ENCODE assay signal across 1 cellular context in the genomic region with DNA sequence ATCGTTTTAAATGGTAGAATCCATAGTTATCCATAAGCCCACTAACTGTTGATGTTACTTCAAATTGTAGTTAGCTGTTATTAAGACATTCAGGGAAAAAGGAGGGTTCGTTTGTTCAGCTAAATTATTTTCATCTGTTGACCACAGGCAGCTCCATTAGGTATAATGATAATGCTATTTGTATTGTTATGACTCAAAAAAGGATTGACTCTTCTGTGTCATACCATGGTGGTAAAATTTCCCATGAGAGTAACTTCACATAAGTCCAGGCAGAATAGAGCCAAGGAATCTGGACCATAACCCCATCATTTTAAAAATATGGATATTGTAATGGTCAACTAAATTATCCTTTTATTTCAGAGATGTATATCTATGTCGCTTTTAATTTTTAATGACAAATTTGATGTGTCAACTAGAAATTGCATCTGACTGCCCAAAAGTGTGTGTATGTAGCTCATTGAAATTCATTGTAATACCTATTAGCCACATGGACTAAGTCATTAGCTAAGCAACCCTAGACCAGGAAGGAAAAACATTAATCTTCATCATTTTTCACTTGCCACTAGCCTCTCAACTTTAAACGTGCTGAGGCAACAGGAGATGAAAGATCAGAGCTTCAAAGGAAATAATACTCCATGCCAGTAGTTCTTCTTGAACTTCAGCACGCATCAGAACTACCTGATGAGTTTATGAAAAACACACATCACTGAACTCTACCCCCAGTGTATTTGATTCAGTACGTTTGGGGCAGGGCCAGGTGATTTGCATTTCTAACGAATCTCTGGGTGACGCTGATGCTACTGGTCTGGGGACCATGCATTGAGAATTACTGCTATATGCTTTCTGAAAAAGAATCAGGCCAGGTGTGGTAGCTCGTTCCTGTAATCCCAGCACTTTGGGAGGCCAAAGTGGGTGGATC.
TF ChIP-seq lines count a peak whose summit lies in the region.

No MANE protein-coding gene starts in this region.

TF ChIP-seq in GM12878, 131 proteins besides CTCF, POLR2A, EP300 and RAD21 (continued from another document and continues in another):
- TF ChIP-seq, protein P1, sequence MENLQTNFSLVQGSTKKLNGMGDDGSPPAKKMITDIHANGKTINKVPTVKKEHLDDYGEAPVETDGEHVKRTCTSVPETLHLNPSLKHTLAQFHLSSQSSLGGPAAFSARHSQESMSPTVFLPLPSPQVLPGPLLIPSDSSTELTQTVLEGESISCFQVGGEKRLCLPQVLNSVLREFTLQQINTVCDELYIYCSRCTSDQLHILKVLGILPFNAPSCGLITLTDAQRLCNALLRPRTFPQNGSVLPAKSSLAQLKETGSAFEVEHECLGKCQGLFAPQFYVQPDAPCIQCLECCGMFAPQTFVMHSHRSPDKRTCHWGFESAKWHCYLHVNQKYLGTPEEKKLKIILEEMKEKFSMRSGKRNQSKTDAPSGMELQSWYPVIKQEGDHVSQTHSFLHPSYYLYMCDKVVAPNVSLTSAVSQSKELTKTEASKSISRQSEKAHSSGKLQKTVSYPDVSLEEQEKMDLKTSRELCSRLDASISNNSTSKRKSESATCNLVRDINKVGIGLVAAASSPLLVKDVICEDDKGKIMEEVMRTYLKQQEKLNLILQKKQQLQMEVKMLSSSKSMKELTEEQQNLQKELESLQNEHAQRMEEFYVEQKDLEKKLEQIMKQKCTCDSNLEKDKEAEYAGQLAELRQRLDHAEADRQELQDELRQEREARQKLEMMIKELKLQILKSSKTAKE (IDR thresholded peaks at IDR 0.05; ENCODE audit: low read depth, poor library complexity, severe bottlenecking), result no peak
- TF ChIP-seq, protein P2, sequence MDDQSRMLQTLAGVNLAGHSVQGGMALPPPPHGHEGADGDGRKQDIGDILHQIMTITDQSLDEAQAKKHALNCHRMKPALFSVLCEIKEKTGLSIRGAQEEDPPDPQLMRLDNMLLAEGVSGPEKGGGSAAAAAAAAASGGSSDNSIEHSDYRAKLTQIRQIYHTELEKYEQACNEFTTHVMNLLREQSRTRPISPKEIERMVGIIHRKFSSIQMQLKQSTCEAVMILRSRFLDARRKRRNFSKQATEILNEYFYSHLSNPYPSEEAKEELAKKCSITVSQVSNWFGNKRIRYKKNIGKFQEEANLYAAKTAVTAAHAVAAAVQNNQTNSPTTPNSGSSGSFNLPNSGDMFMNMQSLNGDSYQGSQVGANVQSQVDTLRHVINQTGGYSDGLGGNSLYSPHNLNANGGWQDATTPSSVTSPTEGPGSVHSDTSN (IDR thresholded peaks at IDR 0.05; ENCODE audit: insufficient replicate concordance, low read depth, low read length), result peak; percentile 69
- TF ChIP-seq TCF12 (IDR thresholded peaks at IDR 0.05; ENCODE audit: low read depth, low read length), result no peak
- no peak for TF ChIP-seq SUZ12 (IDR thresholded peaks at IDR 0.05; ENCODE audit: unreplicated experiment)
- peak; percentile 43; the same call in 1 of the 2 replicates for TF ChIP-seq NFIC (IDR thresholded peaks at IDR 0.05; ENCODE audit: low read depth, low read length)
- TF ChIP-seq PAX8 (IDR thresholded peaks at IDR 0.05), result no peak
- no peak for TF ChIP-seq ASH2L (IDR thresholded peaks at IDR 0.05; ENCODE audit: borderline replicate concordance, low read depth)
- no peak for TF ChIP-seq WRNIP1 (IDR thresholded peaks at IDR 0.05; ENCODE audit: borderline replicate concordance, low read depth, low read length)
- no peak for TF ChIP-seq SIX5 (IDR thresholded peaks at IDR 0.05; ENCODE audit: low read depth, low read length, severe bottlenecking)
- no peak for TF ChIP-seq KDM1A (IDR thresholded peaks at IDR 0.05; ENCODE audit: borderline replicate concordance)
- no peak for TF ChIP-seq CREB1 (IDR thresholded peaks at IDR 0.05; ENCODE audit: low read depth)
- TF ChIP-seq, protein P3, sequence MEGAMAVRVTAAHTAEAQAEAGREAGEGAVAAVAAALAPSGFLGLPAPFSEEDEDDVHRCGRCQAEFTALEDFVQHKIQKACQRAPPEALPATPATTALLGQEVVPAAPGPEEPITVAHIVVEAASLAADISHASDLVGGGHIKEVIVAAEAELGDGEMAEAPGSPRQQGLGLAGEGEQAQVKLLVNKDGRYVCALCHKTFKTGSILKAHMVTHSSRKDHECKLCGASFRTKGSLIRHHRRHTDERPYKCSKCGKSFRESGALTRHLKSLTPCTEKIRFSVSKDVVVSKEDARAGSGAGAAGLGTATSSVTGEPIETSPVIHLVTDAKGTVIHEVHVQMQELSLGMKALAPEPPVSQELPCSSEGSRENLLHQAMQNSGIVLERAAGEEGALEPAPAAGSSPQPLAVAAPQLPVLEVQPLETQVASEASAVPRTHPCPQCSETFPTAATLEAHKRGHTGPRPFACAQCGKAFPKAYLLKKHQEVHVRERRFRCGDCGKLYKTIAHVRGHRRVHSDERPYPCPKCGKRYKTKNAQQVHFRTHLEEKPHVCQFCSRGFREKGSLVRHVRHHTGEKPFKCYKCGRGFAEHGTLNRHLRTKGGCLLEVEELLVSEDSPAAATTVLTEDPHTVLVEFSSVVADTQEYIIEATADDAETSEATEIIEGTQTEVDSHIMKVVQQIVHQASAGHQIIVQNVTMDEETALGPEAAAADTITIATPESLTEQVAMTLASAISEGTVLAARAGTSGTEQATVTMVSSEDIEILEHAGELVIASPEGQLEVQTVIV (IDR thresholded peaks at IDR 0.05; ENCODE audit: borderline replicate concordance, partially characterized antibody), result no peak
- no peak for TF ChIP-seq ZNF207 (IDR thresholded peaks at IDR 0.05; ENCODE audit: borderline replicate concordance)
- TF ChIP-seq, protein P4, sequence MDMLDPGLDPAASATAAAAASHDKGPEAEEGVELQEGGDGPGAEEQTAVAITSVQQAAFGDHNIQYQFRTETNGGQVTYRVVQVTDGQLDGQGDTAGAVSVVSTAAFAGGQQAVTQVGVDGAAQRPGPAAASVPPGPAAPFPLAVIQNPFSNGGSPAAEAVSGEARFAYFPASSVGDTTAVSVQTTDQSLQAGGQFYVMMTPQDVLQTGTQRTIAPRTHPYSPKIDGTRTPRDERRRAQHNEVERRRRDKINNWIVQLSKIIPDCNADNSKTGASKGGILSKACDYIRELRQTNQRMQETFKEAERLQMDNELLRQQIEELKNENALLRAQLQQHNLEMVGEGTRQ (IDR thresholded peaks at IDR 0.05; ENCODE audit: borderline replicate concordance, low read depth, low read length), result no peak
- no peak; the same call in 1 of the 2 replicates for TF ChIP-seq HCFC1 (IDR thresholded peaks at IDR 0.05; ENCODE audit: low read length)
- no peak; the same call in 2 of the 3 replicates for TF ChIP-seq POU2F2 (IDR thresholded peaks at IDR 0.05; ENCODE audit: borderline replicate concordance, low read depth, low read length)
- TF ChIP-seq ZBED1 (IDR thresholded peaks at IDR 0.05; ENCODE audit: borderline replicate concordance), result no peak
- no peak for TF ChIP-seq SMC3 (IDR thresholded peaks at IDR 0.05; ENCODE audit: borderline replicate concordance, low read length)
- no peak for TF ChIP-seq HDAC2 (IDR thresholded peaks at IDR 0.05)
- TF ChIP-seq, protein P5, sequence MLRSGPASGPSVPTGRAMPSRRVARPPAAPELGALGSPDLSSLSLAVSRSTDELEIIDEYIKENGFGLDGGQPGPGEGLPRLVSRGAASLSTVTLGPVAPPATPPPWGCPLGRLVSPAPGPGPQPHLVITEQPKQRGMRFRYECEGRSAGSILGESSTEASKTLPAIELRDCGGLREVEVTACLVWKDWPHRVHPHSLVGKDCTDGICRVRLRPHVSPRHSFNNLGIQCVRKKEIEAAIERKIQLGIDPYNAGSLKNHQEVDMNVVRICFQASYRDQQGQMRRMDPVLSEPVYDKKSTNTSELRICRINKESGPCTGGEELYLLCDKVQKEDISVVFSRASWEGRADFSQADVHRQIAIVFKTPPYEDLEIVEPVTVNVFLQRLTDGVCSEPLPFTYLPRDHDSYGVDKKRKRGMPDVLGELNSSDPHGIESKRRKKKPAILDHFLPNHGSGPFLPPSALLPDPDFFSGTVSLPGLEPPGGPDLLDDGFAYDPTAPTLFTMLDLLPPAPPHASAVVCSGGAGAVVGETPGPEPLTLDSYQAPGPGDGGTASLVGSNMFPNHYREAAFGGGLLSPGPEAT (IDR thresholded peaks at IDR 0.05; ENCODE audit: low read depth), result peak; percentile 25; the same call in 1 of the 2 replicates
- TF ChIP-seq, protein P6, sequence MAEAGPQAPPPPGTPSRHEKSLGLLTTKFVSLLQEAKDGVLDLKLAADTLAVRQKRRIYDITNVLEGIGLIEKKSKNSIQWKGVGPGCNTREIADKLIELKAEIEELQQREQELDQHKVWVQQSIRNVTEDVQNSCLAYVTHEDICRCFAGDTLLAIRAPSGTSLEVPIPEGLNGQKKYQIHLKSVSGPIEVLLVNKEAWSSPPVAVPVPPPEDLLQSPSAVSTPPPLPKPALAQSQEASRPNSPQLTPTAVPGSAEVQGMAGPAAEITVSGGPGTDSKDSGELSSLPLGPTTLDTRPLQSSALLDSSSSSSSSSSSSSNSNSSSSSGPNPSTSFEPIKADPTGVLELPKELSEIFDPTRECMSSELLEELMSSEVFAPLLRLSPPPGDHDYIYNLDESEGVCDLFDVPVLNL (IDR thresholded peaks at IDR 0.05; ENCODE audit: low read depth, low read length), result no peak
- TF ChIP-seq, protein P7, sequence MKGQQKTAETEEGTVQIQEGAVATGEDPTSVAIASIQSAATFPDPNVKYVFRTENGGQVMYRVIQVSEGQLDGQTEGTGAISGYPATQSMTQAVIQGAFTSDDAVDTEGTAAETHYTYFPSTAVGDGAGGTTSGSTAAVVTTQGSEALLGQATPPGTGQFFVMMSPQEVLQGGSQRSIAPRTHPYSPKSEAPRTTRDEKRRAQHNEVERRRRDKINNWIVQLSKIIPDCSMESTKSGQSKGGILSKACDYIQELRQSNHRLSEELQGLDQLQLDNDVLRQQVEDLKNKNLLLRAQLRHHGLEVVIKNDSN (IDR thresholded peaks at IDR 0.05; ENCODE audit: borderline replicate concordance, extremely low read length, insufficient read depth, low read depth, low read length), result no peak
- no peak for TF ChIP-seq EZH2 (IDR thresholded peaks at IDR 0.05; ENCODE audit: borderline replicate concordance, control insufficient read depth, low read depth, low read length)
- no peak for TF ChIP-seq GATAD2B (conservative IDR thresholded peaks at IDR 0.05; ENCODE audit: low read depth)
- no peak for TF ChIP-seq ZNF274 (IDR thresholded peaks at IDR 0.05; ENCODE audit: insufficient read depth, insufficient read length)
- TF ChIP-seq, protein P8, sequence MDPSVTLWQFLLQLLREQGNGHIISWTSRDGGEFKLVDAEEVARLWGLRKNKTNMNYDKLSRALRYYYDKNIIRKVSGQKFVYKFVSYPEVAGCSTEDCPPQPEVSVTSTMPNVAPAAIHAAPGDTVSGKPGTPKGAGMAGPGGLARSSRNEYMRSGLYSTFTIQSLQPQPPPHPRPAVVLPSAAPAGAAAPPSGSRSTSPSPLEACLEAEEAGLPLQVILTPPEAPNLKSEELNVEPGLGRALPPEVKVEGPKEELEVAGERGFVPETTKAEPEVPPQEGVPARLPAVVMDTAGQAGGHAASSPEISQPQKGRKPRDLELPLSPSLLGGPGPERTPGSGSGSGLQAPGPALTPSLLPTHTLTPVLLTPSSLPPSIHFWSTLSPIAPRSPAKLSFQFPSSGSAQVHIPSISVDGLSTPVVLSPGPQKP (IDR thresholded peaks at IDR 0.05; ENCODE audit: low read depth, low read length), result no peak
- no peak for TF ChIP-seq PML (IDR thresholded peaks at IDR 0.05; ENCODE audit: low read length)
- 0 out of 2 replicates have a peak, but pooled peaks have one; percentile 6 for TF ChIP-seq CHD2 (IDR thresholded peaks at IDR 0.05; ENCODE audit: borderline replicate concordance, low read depth, low read length)
- TF ChIP-seq JUNB (IDR thresholded peaks at IDR 0.05), result peak; percentile 44; the same call in 1 of the 2 replicates
- TF ChIP-seq CBX3 (IDR thresholded peaks at IDR 0.05; ENCODE audit: borderline replicate concordance, low read depth), result no peak
- TF ChIP-seq ZNF384 (IDR thresholded peaks at IDR 0.05; ENCODE audit: borderline replicate concordance, low read depth, low read length), result no peak
- no peak for TF ChIP-seq NR2C2 (IDR thresholded peaks at IDR 0.05; ENCODE audit: borderline replicate concordance, control insufficient read depth, insufficient read length, low read depth)
- no peak for TF ChIP-seq SMAD1 (IDR thresholded peaks at IDR 0.05; ENCODE audit: low read depth, partially characterized antibody)
- TF ChIP-seq RCOR1 (conservative IDR thresholded peaks at IDR 0.05; ENCODE audit: low read depth, low read length), result no peak
- no peak for TF ChIP-seq TBL1XR1 (IDR thresholded peaks at IDR 0.05; ENCODE audit: low read depth, low read length)
- no peak for TF ChIP-seq NFYA (IDR thresholded peaks at IDR 0.05; ENCODE audit: borderline replicate concordance, low read depth, low read length)
- no peak for TF ChIP-seq EGR1 (IDR thresholded peaks at IDR 0.05; ENCODE audit: borderline replicate concordance in 1 of 2, low read depth in 2 of 2, low read length in 2 of 2)
- no peak for TF ChIP-seq PAX5 (IDR thresholded peaks at IDR 0.05; ENCODE audit: borderline replicate concordance, low read depth, low read length)
- no peak for TF ChIP-seq ZNF24 (IDR thresholded peaks at IDR 0.05)
- no peak for TF ChIP-seq SMARCA5 (IDR thresholded peaks at IDR 0.05)
- TF ChIP-seq, protein P9, sequence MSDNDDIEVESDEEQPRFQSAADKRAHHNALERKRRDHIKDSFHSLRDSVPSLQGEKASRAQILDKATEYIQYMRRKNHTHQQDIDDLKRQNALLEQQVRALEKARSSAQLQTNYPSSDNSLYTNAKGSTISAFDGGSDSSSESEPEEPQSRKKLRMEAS (IDR thresholded peaks at IDR 0.05; ENCODE audit: low read depth, low read length), result no peak
- TF ChIP-seq FOXM1 (IDR thresholded peaks at IDR 0.05; ENCODE audit: low read depth, low read length), result no peak
- TF ChIP-seq, protein P10, sequence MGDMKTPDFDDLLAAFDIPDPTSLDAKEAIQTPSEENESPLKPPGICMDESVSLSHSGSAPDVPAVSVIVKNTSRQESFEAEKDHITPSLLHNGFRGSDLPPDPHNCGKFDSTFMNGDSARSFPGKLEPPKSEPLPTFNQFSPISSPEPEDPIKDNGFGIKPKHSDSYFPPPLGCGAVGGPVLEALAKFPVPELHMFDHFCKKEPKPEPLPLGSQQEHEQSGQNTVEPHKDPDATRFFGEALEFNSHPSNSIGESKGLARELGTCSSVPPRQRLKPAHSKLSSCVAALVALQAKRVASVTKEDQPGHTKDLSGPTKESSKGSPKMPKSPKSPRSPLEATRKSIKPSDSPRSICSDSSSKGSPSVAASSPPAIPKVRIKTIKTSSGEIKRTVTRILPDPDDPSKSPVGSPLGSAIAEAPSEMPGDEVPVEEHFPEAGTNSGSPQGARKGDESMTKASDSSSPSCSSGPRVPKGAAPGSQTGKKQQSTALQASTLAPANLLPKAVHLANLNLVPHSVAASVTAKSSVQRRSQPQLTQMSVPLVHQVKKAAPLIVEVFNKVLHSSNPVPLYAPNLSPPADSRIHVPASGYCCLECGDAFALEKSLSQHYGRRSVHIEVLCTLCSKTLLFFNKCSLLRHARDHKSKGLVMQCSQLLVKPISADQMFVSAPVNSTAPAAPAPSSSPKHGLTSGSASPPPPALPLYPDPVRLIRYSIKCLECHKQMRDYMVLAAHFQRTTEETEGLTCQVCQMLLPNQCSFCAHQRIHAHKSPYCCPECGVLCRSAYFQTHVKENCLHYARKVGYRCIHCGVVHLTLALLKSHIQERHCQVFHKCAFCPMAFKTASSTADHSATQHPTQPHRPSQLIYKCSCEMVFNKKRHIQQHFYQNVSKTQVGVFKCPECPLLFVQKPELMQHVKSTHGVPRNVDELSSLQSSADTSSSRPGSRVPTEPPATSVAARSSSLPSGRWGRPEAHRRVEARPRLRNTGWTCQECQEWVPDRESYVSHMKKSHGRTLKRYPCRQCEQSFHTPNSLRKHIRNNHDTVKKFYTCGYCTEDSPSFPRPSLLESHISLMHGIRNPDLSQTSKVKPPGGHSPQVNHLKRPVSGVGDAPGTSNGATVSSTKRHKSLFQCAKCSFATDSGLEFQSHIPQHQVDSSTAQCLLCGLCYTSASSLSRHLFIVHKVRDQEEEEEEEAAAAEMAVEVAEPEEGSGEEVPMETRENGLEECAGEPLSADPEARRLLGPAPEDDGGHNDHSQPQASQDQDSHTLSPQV (IDR thresholded peaks at IDR 0.05), result 0 out of 2 replicates have a peak, but pooled peaks have one; percentile 57
- TF ChIP-seq FOS (IDR thresholded peaks at IDR 0.05; ENCODE audit: borderline replicate concordance, extremely low read depth, insufficient read length), result no peak
